In genomic region chr6:28496099-28496779, GRCh38 we compare ENCODE assay signal across 1 cellular context.
TF ChIP-seq lines count a peak whose summit lies in the region.

No MANE protein-coding gene starts in this region.

TF ChIP-seq in K562, 482 proteins besides CTCF, POLR2A, EP300 and RAD21 (continued from another document):
- TF ChIP-seq DEAF1 (CRISPR knock-in tag; IDR thresholded peaks at IDR 0.05), result peak; percentile 60
- TF ChIP-seq PHF21A (IDR thresholded peaks at IDR 0.05; ENCODE audit: borderline replicate concordance, low read depth), result no peak
TF ChIP-seq in K562: peak in this region for 5.
